Comparison of ENCODE assay signal across 21 cellular contexts in the genomic region with DNA sequence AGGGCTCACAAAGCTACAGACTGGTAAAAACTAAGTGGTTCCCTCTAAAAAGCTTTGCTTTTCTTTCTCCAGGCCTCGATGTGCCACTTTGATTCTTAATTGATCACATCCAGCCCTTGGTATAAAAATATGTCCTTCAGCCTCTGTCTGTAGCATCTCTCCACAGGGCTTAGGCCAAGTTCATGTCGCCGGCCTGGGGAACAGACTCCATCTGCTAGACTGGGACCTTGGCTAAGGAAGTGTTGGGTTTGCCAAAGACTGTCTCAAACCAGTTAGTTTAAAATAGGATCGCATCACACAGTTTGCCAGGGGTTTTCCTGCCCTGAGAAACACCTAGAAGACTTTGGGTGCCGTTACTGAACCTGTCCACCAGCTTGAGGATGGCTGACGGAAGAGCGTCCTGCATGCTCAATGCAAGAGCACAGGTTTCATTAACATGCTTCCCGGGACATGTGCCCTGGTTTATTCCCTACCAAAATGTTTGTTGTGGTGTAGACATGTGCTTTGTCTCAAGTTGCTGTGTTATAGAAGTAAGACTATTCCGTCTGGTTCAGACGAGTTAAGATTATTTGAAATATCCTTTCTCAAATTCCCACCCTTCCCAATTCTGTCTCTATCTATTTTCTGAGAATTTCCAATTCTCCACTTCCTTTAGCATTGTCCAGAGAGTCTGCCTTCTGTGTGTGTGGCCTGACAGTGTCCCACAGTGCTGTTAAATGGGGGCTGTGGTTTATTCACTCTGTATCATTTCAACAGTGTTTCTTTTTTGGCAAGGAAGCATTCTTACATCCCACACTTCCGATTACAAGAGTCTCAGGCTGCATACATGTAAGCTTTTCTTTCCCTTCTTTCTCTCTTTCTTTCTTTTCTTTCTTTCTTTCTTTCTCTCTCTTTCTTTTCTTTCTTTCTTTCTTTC.
A peak's percentile ranks its signal among the peaks of the same experiment; 100 is the strongest.
DNase-seq lines count a peak whose midpoint lies in the region; ATAC-seq and TF ChIP-seq lines count a peak whose summit lies in the region.
"Had no signal": no experiment of that assay in that cellular context is flagged by ENCODE, and none has a peak within 500 bp of the region (broad histone marks: within the 10 kb centered on the region; RNA-seq: fewer than 3 reads in every experiment).

No MANE protein-coding gene starts in this region.

- H3K27ac ChIP-seq in left ventricle myocardium inferior (replicated peaks) (peak overlapping the region; percentile 44), MM.1S (ENCODE audit: low read length) (no peak overlapping the region)
- H3K27ac ChIP-seq: BLaER1 treated with 17β-estradiol and CSF1 and Interleukin-3, amounts not matched to agents 10 nM and 100 nM; SJCRH30 had no signal

- TF ChIP-seq CTCF in choroid plexus epithelial cell (conservative IDR thresholded peaks at IDR 0.05; ENCODE audit: low read depth, low read length) (no peak), left ventricle myocardium inferior (IDR thresholded peaks at IDR 0.05; ENCODE audit: borderline replicate concordance) (no peak), nephron progenitor cell (IDR thresholded peaks at IDR 0.05) (no peak), MM.1S (IDR thresholded peaks at IDR 0.05; ENCODE audit: low read length) (no peak)

- intact Hi-C loops in left ventricle myocardium inferior (cut with micrococcal nuclease), result no loop called here

- H3K4me2 ChIP-seq in MM.1S (ENCODE audit: low read depth, low read length), result no peak overlapping the region
- H3K4me2 ChIP-seq: BLaER1 treated with 17β-estradiol and CSF1 and Interleukin-3, amounts not matched to agents 10 nM and 100 nM had no signal

- no peaks in the 10 kb centered on the region for H3K36me3 Mint-ChIP-seq in nephron progenitor cell (ENCODE audit: low read depth)
- peaks cover 0 to 5% of the 10 kb centered on the region in 2 donors for H3K36me3 Mint-ChIP-seq in stimulated activated naive B cell treated with anti-CD40 and anti-IgM and Interleukin-4, amounts not matched to agents 10 μg/mL and 1 μg/mL and 100 μg/mL, for 72 hours
- H3K36me3 Mint-ChIP-seq: CD8-positive, alpha-beta T cell had no signal

- DNase-seq in HCEC 1CT (peak; percentile 6), choroid plexus epithelial cell (ENCODE audit: low read depth) (peak; percentile 18), left ventricle myocardium inferior (peak; percentile 37), nephron progenitor cell (no peak), HuH-7 (ENCODE audit: low spot score) (no peak), MM.1S (no peak), nucleus accumbens (lab: John Stamatoyannopoulos, UW) (no peak)
- DNase-seq in stimulated activated naive B cell treated with anti-CD40 and anti-IgM and Interleukin-4, amounts not matched to agents 10 μg/mL and 1 μg/mL and 100 μg/mL, for 72 hours, result no peak
- DNase-seq: Calu3; CD8-positive, alpha-beta T cell; EL; KBM-7; NCI-H1694 treated with DMSO at 0.1 percent for 48 hours; NCI-H2107; NCI-H2227 treated with DMSO at 0.1 percent for 48 hours; NCI-H510A treated with DMSO at 0.1 percent for 48 hours; NCI-H82; OCI-M1; RPMI8226; SJCRH30 had no signal

- no peak for ATAC-seq in stimulated activated naive B cell treated with anti-CD40 and anti-IgM and Interleukin-4, amounts not matched to agents 10 μg/mL and 1 μg/mL and 100 μg/mL, for 72 hours (replicated peaks)
- ATAC-seq: CD8-positive, alpha-beta T cell had no signal

- H3K79me2 ChIP-seq in MM.1S (ENCODE audit: low read length), result no peaks in the 10 kb centered on the region

- no peaks in the 10 kb centered on the region for H3K36me3 ChIP-seq in left ventricle myocardium inferior
- H3K36me3 ChIP-seq in MM.1S (replicated peaks; ENCODE audit: insufficient read depth, low read length), result no peaks in the 10 kb centered on the region
- H3K36me3 ChIP-seq: BLaER1 treated with 17β-estradiol and CSF1 and Interleukin-3, amounts not matched to agents 10 nM and 100 nM; SJCRH30 had no signal

- H2AFZ ChIP-seq in MM.1S (ENCODE audit: low read length), result no peak overlapping the region

- H3K9me3 Mint-ChIP-seq in nephron progenitor cell, result peaks cover 14% of the 10 kb centered on the region
- peaks cover 9 to 12% of the 10 kb centered on the region in 2 donors for H3K9me3 Mint-ChIP-seq in stimulated activated naive B cell treated with anti-CD40 and anti-IgM and Interleukin-4, amounts not matched to agents 10 μg/mL and 1 μg/mL and 100 μg/mL, for 72 hours

- H3K4me1 Mint-ChIP-seq in nephron progenitor cell, result no peaks in the 10 kb centered on the region
- H3K4me1 Mint-ChIP-seq in stimulated activated naive B cell treated with anti-CD40 and anti-IgM and Interleukin-4, amounts not matched to agents 10 μg/mL and 1 μg/mL and 100 μg/mL, for 72 hours, result no peaks in the 10 kb centered on the region

- H3K4me3 Mint-ChIP-seq in nephron progenitor cell, result no peak overlapping the region
- H3K4me3 Mint-ChIP-seq in stimulated activated naive B cell treated with anti-CD40 and anti-IgM and Interleukin-4, amounts not matched to agents 10 μg/mL and 1 μg/mL and 100 μg/mL, for 72 hours, result no peak overlapping the region
- H3K4me3 Mint-ChIP-seq: CD8-positive, alpha-beta T cell had no signal

- peaks cover 25% of the 10 kb centered on the region for H3K9me3 ChIP-seq in left ventricle myocardium inferior (replicated peaks)
- H3K9me3 ChIP-seq in MM.1S (replicated peaks; ENCODE audit: insufficient read depth, low read length), result no peaks in the 10 kb centered on the region
- H3K9me3 ChIP-seq: SJCRH30 had no signal

- H3F3A ChIP-seq in MM.1S (ENCODE audit: insufficient read depth, low read length), result no peaks in the 10 kb centered on the region

- no peaks in the 10 kb centered on the region for H3K4me1 ChIP-seq in left ventricle myocardium inferior
- no peaks in the 10 kb centered on the region for H3K4me1 ChIP-seq in MM.1S (ENCODE audit: low read length)
- H3K4me1 ChIP-seq: BLaER1 treated with 17β-estradiol and CSF1 and Interleukin-3, amounts not matched to agents 10 nM and 100 nM; SJCRH30 had no signal

- no peaks in the 10 kb centered on the region for H3K9me2 ChIP-seq in MM.1S (replicated peaks; ENCODE audit: insufficient read depth, low read length)

- H3K27me3 Mint-ChIP-seq in nephron progenitor cell (ENCODE audit: low read depth, poor library complexity), result peaks cover 3% of the 10 kb centered on the region
- H3K27me3 Mint-ChIP-seq in stimulated activated naive B cell treated with anti-CD40 and anti-IgM and Interleukin-4, amounts not matched to agents 10 μg/mL and 1 μg/mL and 100 μg/mL, for 72 hours, result no peaks in the 10 kb centered on the region

- H3K27ac Mint-ChIP-seq in nephron progenitor cell, result peak overlapping the region; percentile 26
- no peak overlapping the region for H3K27ac Mint-ChIP-seq in stimulated activated naive B cell treated with anti-CD40 and anti-IgM and Interleukin-4, amounts not matched to agents 10 μg/mL and 1 μg/mL and 100 μg/mL, for 72 hours
- H3K27ac Mint-ChIP-seq: CD8-positive, alpha-beta T cell had no signal

- H3K4me3 ChIP-seq in choroid plexus epithelial cell (ENCODE audit: low read depth, low read length) (no peak overlapping the region), left ventricle myocardium inferior (no peak overlapping the region), MM.1S (ENCODE audit: low read length) (no peak overlapping the region)
- H3K4me3 ChIP-seq: BLaER1 treated with 17β-estradiol and CSF1 and Interleukin-3, amounts not matched to agents 10 nM and 100 nM; SJCRH30 had no signal

- no peaks in the 10 kb centered on the region for H3K27me3 ChIP-seq in left ventricle myocardium inferior (ENCODE audit: low read depth)
- no peaks in the 10 kb centered on the region for H3K27me3 ChIP-seq in MM.1S (replicated peaks; ENCODE audit: insufficient read depth, low read length)
- H3K27me3 ChIP-seq: BLaER1 treated with 17β-estradiol and CSF1 and Interleukin-3, amounts not matched to agents 10 nM and 100 nM; SJCRH30 had no signal

- H3K9ac ChIP-seq in MM.1S (ENCODE audit: low read length), result no peak overlapping the region
- H3K9ac ChIP-seq: BLaER1 treated with 17β-estradiol and CSF1 and Interleukin-3, amounts not matched to agents 10 nM and 100 nM had no signal

- H4K20me1 ChIP-seq in MM.1S (ENCODE audit: insufficient read depth, low read length), result no peaks in the 10 kb centered on the region
- H4K20me1 ChIP-seq: BLaER1 treated with 17β-estradiol and CSF1 and Interleukin-3, amounts not matched to agents 10 nM and 100 nM had no signal

Comparison
In these comparisons a context has a peak if more than half of its experiments do, and no peak if none do; other contexts are left out.
1. DNase-seq: peak in HCEC 1CT (single experiment), choroid plexus epithelial cell (single experiment) and left ventricle myocardium inferior (single experiment); none in nephron progenitor cell (single experiment), HuH-7 (single experiment), MM.1S (single experiment), stimulated activated naive B cell treated with anti-CD40 and anti-IgM and Interleukin-4, amounts not matched to agents 10 μg/mL and 1 μg/mL and 100 μg/mL, for 72 hours (single experiment) and nucleus accumbens (0 of 56).